In the genomic region with DNA sequence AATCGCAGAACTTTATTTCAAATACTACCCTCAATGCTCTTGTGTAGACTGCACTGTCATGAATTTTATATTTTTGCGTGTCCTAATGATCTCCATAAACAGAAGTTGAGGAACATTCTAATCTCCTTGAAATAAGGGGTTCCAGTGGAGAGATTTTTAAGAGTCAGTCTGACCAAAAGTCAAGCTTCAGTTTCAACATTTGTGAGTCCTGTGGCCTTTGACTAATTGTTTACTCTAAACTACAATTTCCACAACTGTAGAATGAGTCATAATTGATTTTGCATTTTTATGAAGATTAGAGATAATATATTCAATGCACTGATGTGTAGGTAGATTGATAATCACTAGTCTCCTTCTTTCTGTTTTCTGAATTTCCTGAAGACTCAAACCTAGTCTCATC, we compare ENCODE assay signal across 28 cellular contexts.
"Had no signal": no experiment of that assay in that cellular context is flagged by ENCODE, and none has a peak within 500 bp of the region (broad histone marks: within the 10 kb centered on the region; RNA-seq: fewer than 3 reads in every experiment).

No MANE protein-coding gene starts in this region.

- H3K4me1 Mint-ChIP-seq: immature natural killer cell; naive thymus-derived CD8-positive, alpha-beta T cell; nephron; neural crest cell had no signal

- H3K27me3 ChIP-seq: left lung, pancreas, right lobe of liver, suprapubic skin, tibial artery, upper lobe of right lung had no signal

- ATAC-seq: left colon; left lung; lower lobe of right lung; naive thymus-derived CD8-positive, alpha-beta T cell; pancreas; upper lobe of right lung had no signal

- H3K36me3 ChIP-seq: left lung, lower lobe of right lung, pancreas, prostate gland, right lobe of liver, suprapubic skin, thoracic aorta, tibial artery, upper lobe of right lung had no signal

- H3K27ac Mint-ChIP-seq: immature natural killer cell; nephron; stimulated activated naive CD8-positive, alpha-beta T cell treated with anti-CD3 and anti-CD28 coated beads, Interleukin-15, Interleukin-2, amounts not matched to agents 100 ng/mL and 50 ng/mL, for 24 hours had no signal

- DNase-seq: hypothalamus; immature natural killer cell; kidney; left colon; left lung; lower lobe of right lung; mammary epithelial cell; mesenchymal stem cell; naive thymus-derived CD8-positive, alpha-beta T cell; nucleus accumbens; pancreas; posterior cingulate gyrus; right lobe of liver; stimulated activated CD4-positive, alpha-beta T cell treated with anti-CD3 and anti-CD28 coated beads, Interleukin-12 subunit alpha, Interleukin-12 subunit beta, amount 100 ng/mL, for 4 hours; stimulated activated CD4-positive, alpha-beta T cell treated with anti-CD3 and anti-CD28 coated beads, Interleukin-15, amount 100 ng/mL, for 24 hours; stimulated activated CD4-positive, alpha-beta T cell treated with anti-CD3 and anti-CD28 coated beads, Interleukin-2, amount 100 ng/mL, for 24 hours; stimulated activated CD4-positive, alpha-beta T cell treated with anti-CD3 and anti-CD28 coated beads, Interleukin-4, amount 100 ng/mL, for 1 hour; stimulated activated naive CD4-positive, alpha-beta T cell; tibial artery; trophoblast cell; upper lobe of right lung had no signal

- H3K4me2 ChIP-seq: smooth muscle cell had no signal

- H3K4me3 Mint-ChIP-seq: immature natural killer cell; naive thymus-derived CD8-positive, alpha-beta T cell; nephron; neural crest cell; stimulated activated naive CD8-positive, alpha-beta T cell treated with anti-CD3 and anti-CD28 coated beads, Interleukin-15, Interleukin-2, amounts not matched to agents 100 ng/mL and 50 ng/mL, for 24 hours had no signal

- H3K9me3 ChIP-seq: left lung, lower lobe of right lung, pancreas, prostate gland, right lobe of liver, suprapubic skin, thoracic aorta, tibial artery, upper lobe of right lung had no signal

- H3K36me3 Mint-ChIP-seq: naive thymus-derived CD8-positive, alpha-beta T cell had no signal

- H3K4me3 ChIP-seq: left lung, lower lobe of right lung, pancreas, prostate gland, right lobe of liver, smooth muscle cell, suprapubic skin, thoracic aorta, tibial artery, upper lobe of right lung had no signal

- H3K4me1 ChIP-seq: left lung, lower lobe of right lung, pancreas, prostate gland, right lobe of liver, suprapubic skin, tibial artery, upper lobe of right lung had no signal

- H3K27me3 Mint-ChIP-seq: naive thymus-derived CD8-positive, alpha-beta T cell; stimulated activated naive CD8-positive, alpha-beta T cell treated with anti-CD3 and anti-CD28 coated beads, Interleukin-15, Interleukin-2, amounts not matched to agents 100 ng/mL and 50 ng/mL, for 24 hours had no signal

- H3K9me3 Mint-ChIP-seq: immature natural killer cell; naive thymus-derived CD8-positive, alpha-beta T cell; nephron; neural crest cell; stimulated activated naive CD8-positive, alpha-beta T cell treated with anti-CD3 and anti-CD28 coated beads, Interleukin-15, Interleukin-2, amounts not matched to agents 100 ng/mL and 50 ng/mL, for 24 hours had no signal

- H3K27ac ChIP-seq: left lung, lower lobe of right lung, pancreas, prostate gland, right lobe of liver, suprapubic skin, thoracic aorta, tibial artery, upper lobe of right lung had no signal
